1 cellular context compared by ENCODE assay signal in the genomic region with DNA sequence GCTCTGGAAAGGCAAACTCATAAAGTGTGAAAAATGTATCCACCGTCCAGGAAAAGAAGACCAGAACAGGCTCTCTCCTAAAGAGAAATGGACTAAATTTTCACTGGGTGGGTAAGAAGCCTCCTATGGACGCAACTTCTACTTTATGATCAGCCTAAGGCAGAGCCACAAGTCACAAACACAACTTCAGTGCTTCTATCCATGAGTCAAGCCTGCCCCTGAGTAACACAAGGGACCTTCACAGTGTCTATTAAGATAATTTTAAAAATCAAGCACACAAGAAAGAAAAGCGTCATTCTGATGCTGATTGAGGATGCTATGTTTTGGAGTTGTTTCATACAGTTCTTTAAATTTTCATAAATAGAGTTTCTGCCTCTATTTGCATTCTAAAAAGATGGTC.
TF ChIP-seq lines count a peak whose summit lies in the region.

No MANE protein-coding gene starts in this region.

TF ChIP-seq in neural cell, 6 proteins besides CTCF, POLR2A, EP300 and RAD21:
- no peak for TF ChIP-seq SMC3 (conservative IDR thresholded peaks at IDR 0.05; ENCODE audit: poor library complexity)
- no peak for TF ChIP-seq POLR2AphosphoS5 (IDR thresholded peaks at IDR 0.05)
- no peak for TF ChIP-seq EZH2 (IDR thresholded peaks at IDR 0.05; ENCODE audit: borderline replicate concordance, insufficient read depth, low read length, poor library complexity, severe bottlenecking)
- no peak for TF ChIP-seq MXI1 (conservative IDR thresholded peaks at IDR 0.05; ENCODE audit: poor library complexity, severe bottlenecking)
- no peak for TF ChIP-seq TAF1 (IDR thresholded peaks at IDR 0.05; ENCODE audit: low read depth)
- TF ChIP-seq, protein P1, sequence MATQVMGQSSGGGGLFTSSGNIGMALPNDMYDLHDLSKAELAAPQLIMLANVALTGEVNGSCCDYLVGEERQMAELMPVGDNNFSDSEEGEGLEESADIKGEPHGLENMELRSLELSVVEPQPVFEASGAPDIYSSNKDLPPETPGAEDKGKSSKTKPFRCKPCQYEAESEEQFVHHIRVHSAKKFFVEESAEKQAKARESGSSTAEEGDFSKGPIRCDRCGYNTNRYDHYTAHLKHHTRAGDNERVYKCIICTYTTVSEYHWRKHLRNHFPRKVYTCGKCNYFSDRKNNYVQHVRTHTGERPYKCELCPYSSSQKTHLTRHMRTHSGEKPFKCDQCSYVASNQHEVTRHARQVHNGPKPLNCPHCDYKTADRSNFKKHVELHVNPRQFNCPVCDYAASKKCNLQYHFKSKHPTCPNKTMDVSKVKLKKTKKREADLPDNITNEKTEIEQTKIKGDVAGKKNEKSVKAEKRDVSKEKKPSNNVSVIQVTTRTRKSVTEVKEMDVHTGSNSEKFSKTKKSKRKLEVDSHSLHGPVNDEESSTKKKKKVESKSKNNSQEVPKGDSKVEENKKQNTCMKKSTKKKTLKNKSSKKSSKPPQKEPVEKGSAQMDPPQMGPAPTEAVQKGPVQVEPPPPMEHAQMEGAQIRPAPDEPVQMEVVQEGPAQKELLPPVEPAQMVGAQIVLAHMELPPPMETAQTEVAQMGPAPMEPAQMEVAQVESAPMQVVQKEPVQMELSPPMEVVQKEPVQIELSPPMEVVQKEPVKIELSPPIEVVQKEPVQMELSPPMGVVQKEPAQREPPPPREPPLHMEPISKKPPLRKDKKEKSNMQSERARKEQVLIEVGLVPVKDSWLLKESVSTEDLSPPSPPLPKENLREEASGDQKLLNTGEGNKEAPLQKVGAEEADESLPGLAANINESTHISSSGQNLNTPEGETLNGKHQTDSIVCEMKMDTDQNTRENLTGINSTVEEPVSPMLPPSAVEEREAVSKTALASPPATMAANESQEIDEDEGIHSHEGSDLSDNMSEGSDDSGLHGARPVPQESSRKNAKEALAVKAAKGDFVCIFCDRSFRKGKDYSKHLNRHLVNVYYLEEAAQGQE (IDR thresholded peaks at IDR 0.05; ENCODE audit: borderline replicate concordance) = no peak
